In genomic region chr16:72332926-72333325, GRCh38 we compare ENCODE assay signal across 34 cellular contexts.
"Had no signal": no experiment of that assay in that cellular context is flagged by ENCODE, and none has a peak within 500 bp of the region (broad histone marks: within the 10 kb centered on the region; RNA-seq: fewer than 3 reads in every experiment).

No MANE protein-coding gene starts in this region.

- H3K4me1 ChIP-seq: esophagus squamous epithelium, gastroesophageal sphincter, heart left ventricle had no signal

- DNase-seq: activated B cell treated with CpG ODN at 0.5 μM for 24 hours; activated CD4-positive, alpha-beta T cell treated with anti-CD3 and anti-CD28 coated beads for 48 hours; activated CD4-positive, alpha-beta T cell treated with anti-CD3 and anti-CD28 coated beads, Interleukin-2, amount 50 U/mL, for 1 hour; activated CD4-positive, alpha-beta T cell treated with anti-CD3 and anti-CD28 coated beads, Interleukin-2, amount 50 U/mL, for 48 hours; activated CD8-positive, alpha-beta memory T cell treated with anti-CD3 and anti-CD28 coated beads for 24 hours; activated CD8-positive, alpha-beta T cell treated with anti-CD3 and anti-CD28 coated beads for 36 hours; activated effector memory CD4-positive, alpha-beta T cell treated with Interleukin-2 at 50 U/mL for 16 hours; activated gamma-delta T cell treated with Interleukin-2 at 50 U/mL for 16 hours; activated naive CD4-positive, alpha-beta T cell treated with anti-CD3 and anti-CD28 coated beads, Interleukin-2, amount 50 U/mL, for 16 hours; activated naive CD4-positive, alpha-beta T cell treated with Interleukin-2 at 50 U/mL for 16 hours; activated T-cell treated with anti-CD3 and anti-CD28 coated beads, Interleukin-2, amount 50 U/mL, for 4 hours; amniotic stem cell; anterior cingulate cortex; brain microvascular endothelial cell; caudate nucleus; cortex of kidney; dermis blood vessel endothelial cell; effector CD8-positive, alpha-beta T cell; esophagus squamous epithelium; foreskin melanocyte; glutamatergic neuron; heart left ventricle; T-helper 1 cell; T-helper 17 cell; T1000; WERI-Rb-1 had no signal

- H3K4me3 ChIP-seq: esophagus squamous epithelium, gastroesophageal sphincter, heart left ventricle had no signal

- ATAC-seq: activated CD4-positive, CD25-positive, alpha-beta regulatory T cell treated with anti-CD3 and anti-CD28 coated beads, Interleukin-2, amount 50 U/mL, for 24 hours; activated CD8-positive, alpha-beta T cell treated with anti-CD3 and anti-CD28 coated beads for 36 hours; activated T-cell treated with anti-CD3 and anti-CD28 coated beads, Interleukin-2, amount 50 U/mL, for 4 hours; activated T-helper 17 cell treated with anti-CD3 and anti-CD28 coated beads, Interleukin-2, amount 50 U/mL, for 72 hours; gastroesophageal sphincter; heart left ventricle; T-helper 17 cell had no signal

- H3K27me3 ChIP-seq: brain microvascular endothelial cell, esophagus squamous epithelium, gastroesophageal sphincter, heart left ventricle had no signal

- FAIRE-seq: astrocyte, colon, endometrium, endothelial cell of umbilical vein had no signal

- H3K36me3 ChIP-seq: brain microvascular endothelial cell, esophagus squamous epithelium, gastroesophageal sphincter, heart left ventricle, WERI-Rb-1 had no signal

- H3K27ac ChIP-seq: brain microvascular endothelial cell, epithelial cell of prostate, esophagus squamous epithelium, gastroesophageal sphincter, heart left ventricle, WERI-Rb-1 had no signal
